ENCODE assay signal across 23 cellular contexts in the genomic region with DNA sequence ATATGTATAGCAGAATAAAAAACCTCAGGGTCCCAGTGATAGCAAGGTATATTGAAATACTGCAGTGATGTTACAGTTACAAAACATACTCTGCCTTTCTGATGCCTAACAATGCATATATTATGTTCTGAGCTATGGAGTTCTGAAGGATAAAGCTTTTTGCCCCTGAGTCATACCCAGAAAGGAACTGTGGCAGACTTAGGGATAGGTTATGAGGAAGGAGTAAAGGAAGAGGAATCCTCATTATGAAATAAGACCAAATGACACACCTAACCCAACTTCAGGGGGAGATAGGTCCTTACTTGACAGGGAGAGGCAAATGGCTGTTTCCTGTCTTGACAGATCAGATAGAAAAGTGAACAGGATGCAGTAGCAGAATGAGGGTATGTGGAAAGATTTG.
DNase-seq lines count a peak whose midpoint lies in the region; ATAC-seq, FAIRE-seq and TF ChIP-seq lines count a peak whose summit lies in the region.
"Had no signal": no experiment of that assay in that cellular context is flagged by ENCODE, and none has a peak within 500 bp of the region (broad histone marks: within the 10 kb centered on the region; RNA-seq: fewer than 3 reads in every experiment).

No MANE protein-coding gene starts in this region.

- H3K9me3 ChIP-seq in GM23248 (ENCODE audit: low read depth) (no peaks in the 10 kb centered on the region), PC-3 (ENCODE audit: low read length) (no peaks in the 10 kb centered on the region)
- H3K9me3 ChIP-seq: BE2C had no signal

- no peak for FAIRE-seq in bronchial epithelial cell (lab: Jason Lieb, UNC)
- FAIRE-seq: A204.1, D721Med, GM12892, GM19239, HepG2, HTR-8/SVneo had no signal

- in situ Hi-C loops in GM23248 (cut with MboI), result no loop called here

- peak; percentile 61 for ATAC-seq in PC-3
- no peak for ATAC-seq in HG02852 (IDR thresholded peaks at IDR 0.05; ENCODE audit: unreplicated experiment)
- ATAC-seq: HepG2 had no signal

- no peak overlapping the region for H3K9ac ChIP-seq in GM23248
- H3K9ac ChIP-seq in PC-3 (ENCODE audit: low read length), result no peak overlapping the region

- no peaks in the 10 kb centered on the region for H3K79me2 ChIP-seq in GM23248 (ENCODE audit: insufficient read depth)
- no peaks in the 10 kb centered on the region for H3K79me2 ChIP-seq in PC-3 (ENCODE audit: low read length)

- H3F3A ChIP-seq in GM23248 (ENCODE audit: insufficient read depth) (no peaks in the 10 kb centered on the region), PC-3 (ENCODE audit: low read length, unreplicated experiment) (no peaks in the 10 kb centered on the region)

- CTCF ChIA-PET in PC-3 (lab: Charles Lee), result no interaction called here

- no peak overlapping the region for H2AFZ ChIP-seq in GM23248
- no peak overlapping the region for H2AFZ ChIP-seq in PC-3 (ENCODE audit: low read length)

- H3K9me2 ChIP-seq in GM23248 (ENCODE audit: insufficient read depth) (no peaks in the 10 kb centered on the region), PC-3 (replicated peaks; ENCODE audit: low read length) (no peaks in the 10 kb centered on the region)

- H4K20me1 ChIP-seq in GM23248 (ENCODE audit: insufficient read depth) (no peaks in the 10 kb centered on the region), PC-3 (ENCODE audit: low read length) (no peaks in the 10 kb centered on the region)

- BruUV-seq in PC-3 (replicated peaks; lab: Mats Ljungman, UMichigan), result no TSS peak

- POLR2A ChIA-PET in PC-3 (lab: Charles Lee; ENCODE audit: unreplicated experiment), result no interaction called here

- H3K4me1 ChIP-seq in GM23248 (ENCODE audit: insufficient read depth) (no peaks in the 10 kb centered on the region), PC-3 (ENCODE audit: insufficient read depth, low read length) (0 out of 2 replicates have a peak, but pooled peaks cover 6% of the 10 kb centered on the region)
- H3K4me1 ChIP-seq: BE2C had no signal

- intact Hi-C loops in PC-3 (cut with micrococcal nuclease) (no loop called here), lower leg skin (cut with DNase I; ENCODE audit: low total_unique reads) (no loop called here)

- no peak overlapping the region for H3K4me2 ChIP-seq in GM23248 (ENCODE audit: unreplicated experiment)
- no peak overlapping the region for H3K4me2 ChIP-seq in PC-3 (ENCODE audit: low read length)

- DNase-seq in GM23248 (peak; percentile 1), PC-3 (peak; percentile 66), bronchial epithelial cell (ENCODE audit: low read depth) (peak; percentile 87), kidney tubule cell (ENCODE audit: low spot score) (peak; percentile 51), lower leg skin (ENCODE audit: low spot score in 2 of 2) (no peak), A172 (ENCODE audit: low spot score) (no peak)
- no peak for DNase-seq in stimulated activated CD4-positive, alpha-beta T cell treated with anti-CD3 and anti-CD28 coated beads, Interleukin-4, amount 100 ng/mL, for 24 hours
- DNase-seq: BE2C; CD4-positive, alpha-beta memory T cell; COR-L47; DMS153; DND-41; GDM1; HCEC 1CT; HFFc6 had no signal

- H3K27me3 ChIP-seq in GM23248 (replicated peaks; ENCODE audit: insufficient read depth) (no peaks in the 10 kb centered on the region), PC-3 (ENCODE audit: low read length) (no peaks in the 10 kb centered on the region), bronchial epithelial cell (ENCODE audit: control insufficient read depth, insufficient read depth, low read length) (no peaks in the 10 kb centered on the region)
- H3K27me3 ChIP-seq: BE2C had no signal

- TF ChIP-seq CTCF in PC-3 (conservative IDR thresholded peaks at IDR 0.05; ENCODE audit: low read depth, low read length) (no peak), bronchial epithelial cell (IDR thresholded peaks at IDR 0.05; ENCODE audit: insufficient read depth, low read length, severe bottlenecking) (no peak), lower leg skin (IDR thresholded peaks at IDR 0.05) (no peak)

- no peak for TF ChIP-seq POLR2A in lower leg skin (IDR thresholded peaks at IDR 0.05)

- H3K36me3 ChIP-seq in GM23248 (ENCODE audit: low read depth), result no peaks in the 10 kb centered on the region
- H3K36me3 ChIP-seq in PC-3 (ENCODE audit: low read depth, low read length), result no peaks in the 10 kb centered on the region
- no peaks in the 10 kb centered on the region for H3K36me3 ChIP-seq in bronchial epithelial cell (ENCODE audit: control insufficient read depth, insufficient read depth, low read length)
- H3K36me3 ChIP-seq: BE2C had no signal

- H3K27ac ChIP-seq in GM23248 (no peak overlapping the region), PC-3 (ENCODE audit: low read length) (no peak overlapping the region)
- H3K27ac ChIP-seq: C4-2B had no signal

- no peak overlapping the region for H3K4me3 ChIP-seq in GM23248
- no peak overlapping the region for H3K4me3 ChIP-seq in PC-3 (ENCODE audit: low read length)
- no peak overlapping the region for H3K4me3 ChIP-seq in bronchial epithelial cell (ENCODE audit: low read depth, low read length)
- no peak overlapping the region for H3K4me3 ChIP-seq in lower leg skin (ENCODE audit: low read depth, poor library complexity, severe bottlenecking)

Comparison
In these comparisons a context has a peak if more than half of its experiments do, and no peak if none do; other contexts are left out.
1. DNase-seq: peak in GM23248 (single experiment), PC-3 (single experiment), bronchial epithelial cell (single experiment) and kidney tubule cell (single experiment); none in lower leg skin (0 of 2), stimulated activated CD4-positive, alpha-beta T cell treated with anti-CD3 and anti-CD28 coated beads, Interleukin-4, amount 100 ng/mL, for 24 hours (single experiment) and A172 (single experiment).